In genomic region chr4:88737304-88738015, GRCh38 we compare ENCODE assay signal across 8 cellular contexts. TPM values are rescaled to one million over a fixed set of nuclear protein-coding genes. Genes with fewer than 3 reads are reported as not detected.
A peak's percentile ranks its signal among the peaks of the same experiment; 100 is the strongest.
DNase-seq lines count a peak whose midpoint lies in the region; ATAC-seq and TF ChIP-seq lines count a peak whose summit lies in the region.

No MANE protein-coding gene starts in this region.

- H3K4me1 Mint-ChIP-seq in MCF 10A (ENCODE audit: insufficient read depth, unreplicated experiment) (no peaks in the 10 kb centered on the region), memory B cell (peaks cover 20% of the 10 kb centered on the region)
- peaks cover 4% of the 10 kb centered on the region for H3K4me1 Mint-ChIP-seq in activated T-helper 2 cell treated with anti-CD3 and anti-CD28 coated beads, Interferon-gamma antibody, Interleukin-2, Interleukin-4, amounts not matched to agents 10 μg/mL and 5 μg/mL and 100 μg/mL, durations not matched to agents 14 hours and 24 hours and 36 hours (ENCODE audit: low read depth)

- in situ Hi-C loops in T47D (cut with HindIII; ENCODE audit: low pct_unique_long_range_greater_than_20kb, low sequenced_read_pairs) = no loop called here

- no peak overlapping the region for H3K4me3 ChIP-seq in aorta (ENCODE audit: low read length in 2 of 2)

- no peaks in the 10 kb centered on the region for H3K27me3 ChIP-seq in aorta (ENCODE audit: control insufficient read depth in 1 of 2, insufficient read depth in 2 of 2, low read length in 1 of 2)

- no peak for TF ChIP-seq CTCF in MCF 10A (IDR thresholded peaks at IDR 0.05; ENCODE audit: unreplicated experiment)

- DNase-seq in T47D (ENCODE audit: low read depth in 1 of 2, low spot score in 1 of 2) (peak; percentile 15 to 65), MCF 10A (ENCODE audit: unreplicated experiment) (no peak), memory B cell (ENCODE audit: low spot score in 2 of 2) (peak in 1 of 2 donors; percentile 7), aorta (no peak), NCI-H748 (lab: John Stamatoyannopoulos, UW; ENCODE audit: unreplicated experiment) (no peak)
- DNase-seq in activated T-cell treated with anti-CD3 and anti-CD28 coated beads, Interleukin-2, amount 50 U/mL, for 1 hour = peak; percentile 34
- DNase-seq in activated T-helper 2 cell treated with anti-CD3 and anti-CD28 coated beads, Interferon-gamma antibody, Interleukin-2, Interleukin-4, amounts not matched to agents 10 μg/mL and 5 μg/mL and 100 μg/mL, durations not matched to agents 14 hours and 24 hours and 36 hours (ENCODE audit: low spot score) = no peak

- H3K4me3 Mint-ChIP-seq in MCF 10A (ENCODE audit: unreplicated experiment) = no peak overlapping the region
- H3K4me3 Mint-ChIP-seq in memory B cell = peak overlapping the region; percentile 63
- no peak overlapping the region for H3K4me3 Mint-ChIP-seq in activated T-helper 2 cell treated with anti-CD3 and anti-CD28 coated beads, Interferon-gamma antibody, Interleukin-2, Interleukin-4, amounts not matched to agents 10 μg/mL and 5 μg/mL and 100 μg/mL, durations not matched to agents 14 hours and 24 hours and 36 hours (ENCODE audit: low read depth)

- H3K36me3 Mint-ChIP-seq in MCF 10A (ENCODE audit: insufficient read depth, unreplicated experiment) (peaks cover 25% of the 10 kb centered on the region), memory B cell (no peaks in the 10 kb centered on the region)
- H3K36me3 Mint-ChIP-seq in activated T-helper 2 cell treated with anti-CD3 and anti-CD28 coated beads, Interferon-gamma antibody, Interleukin-2, Interleukin-4, amounts not matched to agents 10 μg/mL and 5 μg/mL and 100 μg/mL, durations not matched to agents 14 hours and 24 hours and 36 hours (ENCODE audit: low read depth) = peaks cover 6% of the 10 kb centered on the region

- no TSS peak for BruUV-seq in MCF 10A (replicated peaks; lab: Mats Ljungman, UMichigan)

- no peaks in the 10 kb centered on the region for H3K9me3 Mint-ChIP-seq in MCF 10A (ENCODE audit: unreplicated experiment)
- no peaks in the 10 kb centered on the region for H3K9me3 Mint-ChIP-seq in memory B cell
- H3K9me3 Mint-ChIP-seq in activated T-helper 2 cell treated with anti-CD3 and anti-CD28 coated beads, Interferon-gamma antibody, Interleukin-2, Interleukin-4, amounts not matched to agents 10 μg/mL and 5 μg/mL and 100 μg/mL, durations not matched to agents 14 hours and 24 hours and 36 hours = no peaks in the 10 kb centered on the region

- H3K36me3 ChIP-seq in aorta (ENCODE audit: control insufficient read depth in 1 of 2, insufficient read depth in 2 of 2, low read length in 1 of 2) = no peaks in the 10 kb centered on the region

- H3K27me3 Mint-ChIP-seq in MCF 10A (ENCODE audit: insufficient read depth, unreplicated experiment) = no peaks in the 10 kb centered on the region
- H3K27me3 Mint-ChIP-seq in memory B cell = peaks cover 3% of the 10 kb centered on the region
- H3K27me3 Mint-ChIP-seq in activated T-helper 2 cell treated with anti-CD3 and anti-CD28 coated beads, Interferon-gamma antibody, Interleukin-2, Interleukin-4, amounts not matched to agents 10 μg/mL and 5 μg/mL and 100 μg/mL, durations not matched to agents 14 hours and 24 hours and 36 hours (ENCODE audit: low read depth) = no peaks in the 10 kb centered on the region

- POLR2A ChIA-PET in MCF 10A (lab: Yijun Ruan, JAX) = interaction anchor here (0.6 to 1.2 kb wide), 3 partner anchors 10 to 68 kb away, joined by 3 read pairs; no protein-coding TSS in a partner anchor

- intact Hi-C loops in MCF 10A (cut with micrococcal nuclease) (no loop called here), aorta (cut with DNase I) (no loop called here)
- intact Hi-C loops in activated T-helper 2 cell treated with anti-CD3 and anti-CD28 coated beads, Interferon-gamma antibody, Interleukin-2, Interleukin-4, amounts not matched to agents 10 μg/mL and 5 μg/mL and 100 μg/mL, durations not matched to agents 14 hours and 24 hours and 36 hours (cut with micrococcal nuclease) = no loop called here

- H3K4me1 ChIP-seq in aorta (ENCODE audit: control insufficient read depth in 1 of 2, insufficient read depth in 2 of 2, low read length in 2 of 2) = peaks cover 0 to 8% of the 10 kb centered on the region in 2 donors

- H3K27ac Mint-ChIP-seq in MCF 10A (ENCODE audit: low read depth, unreplicated experiment) (no peak overlapping the region), memory B cell (peak overlapping the region; percentile 15)
- H3K27ac Mint-ChIP-seq in activated T-helper 2 cell treated with anti-CD3 and anti-CD28 coated beads, Interferon-gamma antibody, Interleukin-2, Interleukin-4, amounts not matched to agents 10 μg/mL and 5 μg/mL and 100 μg/mL, durations not matched to agents 14 hours and 24 hours and 36 hours = no peak overlapping the region

- CTCF ChIA-PET in MCF 10A (lab: Yijun Ruan, JAX) = interaction anchor here (0.6 to 1.7 kb wide), 7 partner anchors 12 to 211 kb away, joined by 3 to 7 read pairs (median 3); no protein-coding TSS in a partner anchor

- no peaks in the 10 kb centered on the region for H3K9me3 ChIP-seq in aorta (ENCODE audit: control insufficient read depth, low read length)

- 17% methylated on average over 14 of the region's 14 CpGs for WGBS in aorta, 2 donors

- peak; percentile 95 for ATAC-seq in HG03108 (IDR thresholded peaks at IDR 0.05; ENCODE audit: unreplicated experiment)
- peak; percentile 85 for ATAC-seq in memory B cell (ENCODE audit: low read depth)
- ATAC-seq in aorta (ENCODE audit: low FRiP score) = no peak

- peak overlapping the region; percentile 17 to 53 for H3K27ac ChIP-seq in aorta (ENCODE audit: low read depth in 1 of 2, low read length in 2 of 2)

RNA-seq across cellular contexts. Expression of gene NAP1L5, which starts 39.8 kb away (rescaled TPM):
- 0.27 and 0.30 TPM in 2 replicates for total RNA-seq in MCF 10A (2022)
- total RNA-seq in aorta = 10 to 100 TPM in 1 of 2 donors, 1 to 10 TPM in 1; 9.5 to 11.2 TPM
- 10 to 100 TPM in 1 of 2 donors, 1 to 10 TPM in 1; 9.4 to 13.0 TPM for polyA plus RNA-seq in aorta
- total RNA-seq in activated T-helper 2 cell treated with anti-CD3 and anti-CD28 coated beads, Interferon-gamma antibody, Interleukin-2, Interleukin-4, amounts not matched to agents 10 μg/mL and 5 μg/mL and 100 μg/mL, durations not matched to agents 14 hours and 24 hours and 36 hours = 5.6 TPM in 2 replicates

Comparison
In these comparisons a context has a peak if more than half of its experiments do, and no peak if none do; other contexts are left out.
1. DNase-seq: peak in T47D (2 of 2) and activated T-cell treated with anti-CD3 and anti-CD28 coated beads, Interleukin-2, amount 50 U/mL, for 1 hour (single experiment); none in MCF 10A (single experiment), aorta (0 of 2), activated T-helper 2 cell treated with anti-CD3 and anti-CD28 coated beads, Interferon-gamma antibody, Interleukin-2, Interleukin-4, amounts not matched to agents 10 μg/mL and 5 μg/mL and 100 μg/mL, durations not matched to agents 14 hours and 24 hours and 36 hours (single experiment) and NCI-H748 (single experiment).